26 cellular contexts compared by ENCODE assay signal in the genomic region with DNA sequence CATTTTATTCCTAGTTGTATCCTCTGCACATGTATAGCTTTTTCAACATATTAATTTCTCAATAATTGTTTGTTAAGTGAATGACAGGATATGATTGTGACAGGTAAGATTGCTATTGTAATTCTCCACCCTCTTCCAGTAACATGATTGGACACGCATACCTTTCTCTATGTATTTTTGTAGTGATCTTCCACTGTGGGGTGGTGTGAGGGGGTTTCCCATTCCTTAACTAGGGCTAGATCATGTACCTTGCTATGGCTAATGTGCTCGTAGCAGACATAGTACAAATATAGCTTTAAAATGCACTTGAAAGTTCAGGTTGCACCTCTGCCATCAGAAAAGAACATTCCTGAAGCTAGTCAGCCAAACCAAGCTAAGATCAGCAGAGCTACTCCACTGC.
"Had no signal": no experiment of that assay in that cellular context is flagged by ENCODE, and none has a peak within 500 bp of the region (broad histone marks: within the 10 kb centered on the region; RNA-seq: fewer than 3 reads in every experiment).

No MANE protein-coding gene starts in this region.

- H3K9me3 ChIP-seq: lower lobe of right lung, neutrophil, ovary, right atrium auricular region, right lobe of liver, stomach, suprapubic skin, thoracic aorta, tibial nerve, uterus had no signal

- H3K4me1 ChIP-seq: left lung, lower lobe of right lung, neural progenitor cell, right atrium auricular region, right lobe of liver, tibial nerve, uterus had no signal

- H3K4me3 ChIP-seq: left lung, lower lobe of right lung, neural progenitor cell, ovary, right atrium auricular region, right lobe of liver, smooth muscle cell, stomach, suprapubic skin, thoracic aorta, tibial nerve, uterus had no signal

- H3K27ac ChIP-seq: left lung, lower lobe of right lung, neural progenitor cell, neutrophil, ovary, right atrium auricular region, right lobe of liver, stomach, suprapubic skin, thoracic aorta, tibial nerve, uterus had no signal

- DNase-seq: hippocampal formation; kidney; left colon; left lung; lower lobe of right lung; mesendoderm; naive B cell; natural killer cell; nephron progenitor cell; ovary; right lobe of liver; stimulated activated CD4-positive, alpha-beta T cell treated with anti-CD3 and anti-CD28 coated beads, Interleukin-1b, Interleukin-23, amount 100 ng/mL, for 48 hours; stimulated activated CD4-positive, alpha-beta T cell treated with anti-CD3 and anti-CD28 coated beads, Interleukin-2, amount 100 ng/mL, for 48 hours; stimulated activated CD4-positive, alpha-beta T cell treated with anti-CD3 and anti-CD28 coated beads, Interleukin-4, amount 100 ng/mL, for 4 hours; stimulated activated CD8-positive, alpha-beta memory T cell treated with anti-CD3 and anti-CD28 coated beads, Interleukin-4, amount 100 ng/mL, for 48 hours; stimulated activated naive CD4-positive, alpha-beta T cell treated with Interleukin-2 at 50 U/mL for 16 hours; stomach; uterus had no signal

- ATAC-seq: left lung; lower lobe of right lung; natural killer cell; right lobe of liver; stimulated activated memory B cell treated with anti-CD40 and anti-IgM and Interleukin-4, amounts not matched to agents 10 μg/mL and 1 μg/mL and 100 μg/mL, for 72 hours had no signal

- H3K36me3 ChIP-seq: left lung, lower lobe of right lung, neural progenitor cell, neutrophil, ovary, right atrium auricular region, right lobe of liver, stomach, suprapubic skin, thoracic aorta, tibial nerve, uterus had no signal

- H3K27me3 ChIP-seq: left lung, neural progenitor cell, neutrophil, ovary, right atrium auricular region, right lobe of liver, stomach, suprapubic skin, tibial nerve, uterus had no signal
